Comparison of ENCODE assay signal across 12 cellular contexts in genomic region chr20:57400821-57401564, GRCh38. TPM values are rescaled to one million over a fixed set of nuclear protein-coding genes. Genes with fewer than 3 reads are reported as not detected.
DNase-seq lines count a peak whose midpoint lies in the region; ATAC-seq and TF ChIP-seq lines count a peak whose summit lies in the region.
"Had no signal": no experiment of that assay in that cellular context is flagged by ENCODE, and none has a peak within 500 bp of the region (broad histone marks: within the 10 kb centered on the region; RNA-seq: fewer than 3 reads in every experiment).

No MANE protein-coding gene starts in this region.

- H3K27me3 Mint-ChIP-seq in WTC11 (ENCODE audit: low read depth) = no peaks in the 10 kb centered on the region

- no peaks in the 10 kb centered on the region for H3K9me3 Mint-ChIP-seq in WTC11

- H3K36me3 ChIP-seq in muscle layer of colon (ENCODE audit: insufficient read depth, low read length) = peaks cover 79% of the 10 kb centered on the region

- POLR2A ChIA-PET in WTC11 (lab: Charles Lee) = no interaction called here

- H3K4me1 Mint-ChIP-seq in WTC11 = peaks cover 6% of the 10 kb centered on the region

- CTCF ChIA-PET in WTC11 (lab: Charles Lee) = interaction anchor here (1.0 to 1.9 kb wide), 6 partner anchors 17 to 98 kb away, joined by 3 to 7 read pairs (median 4); no protein-coding TSS in a partner anchor

- TF ChIP-seq CTCF in WTC11 (IDR thresholded peaks at IDR 0.05) = no peak

- peak; percentile 34 for DNase-seq in COLO668 (lab: John Stamatoyannopoulos, UW; ENCODE audit: unreplicated experiment)
- DNase-seq in WTC11 (ENCODE audit: low spot score) = no peak
- no peak for DNase-seq in medulla oblongata (ENCODE audit: extremely low spot score)
- no peak for DNase-seq in midbrain (lab: John Stamatoyannopoulos, UW)
- no peak for DNase-seq in NCI-H345 (lab: John Stamatoyannopoulos, UW)
- no peak for DNase-seq in HPDE6-E6E7 (ENCODE audit: extremely low spot score)
- DNase-seq: cerebellar nuclear complex, DMS79, NCI-H69 had no signal

- H3K36me3 Mint-ChIP-seq in WTC11 = peaks cover 53% of the 10 kb centered on the region

- peaks cover 90% of the 10 kb centered on the region for H3K4me1 ChIP-seq in muscle layer of colon (ENCODE audit: insufficient read depth, low read length)
- H3K4me1 ChIP-seq: prostate gland had no signal

- H3K4me3 Mint-ChIP-seq in WTC11 = no peak overlapping the region

- H3K9me3 ChIP-seq in muscle layer of colon (ENCODE audit: low read length) = no peaks in the 10 kb centered on the region
- H3K9me3 ChIP-seq: prostate gland had no signal

- H3K27ac ChIP-seq in muscle layer of colon (ENCODE audit: low read depth, low read length) = peak overlapping the region; percentile 79

- peak overlapping the region in 1 of 2 donors; percentile 29 for H3K4me3 ChIP-seq in muscle layer of colon (ENCODE audit: low read depth in 1 of 2, low read length in 2 of 2)
- H3K4me3 ChIP-seq: prostate gland had no signal

- no peaks in the 10 kb centered on the region for H3K27me3 ChIP-seq in muscle layer of colon (ENCODE audit: control insufficient read depth in 1 of 2, insufficient read depth in 2 of 2, low read length in 2 of 2)

- ATAC-seq in GM21423 (IDR thresholded peaks at IDR 0.05; ENCODE audit: unreplicated experiment) (peak; percentile 17), WTC11 (no peak)

- H3K27ac Mint-ChIP-seq in WTC11 = peak overlapping the region; percentile 82; the same call in 1 of the 2 replicates

- peak overlapping the region; percentile 13 for H3K9ac ChIP-seq in muscle layer of colon (ENCODE audit: low read length)

TF ChIP-seq in WTC11, 78 proteins besides CTCF, POLR2A, EP300 and RAD21:
- TF ChIP-seq ATF1 (CRISPR knock-in tag; IDR thresholded peaks at IDR 0.05) (no peak), SMAD3 (CRISPR knock-in tag; IDR thresholded peaks at IDR 0.05; ENCODE audit: borderline replicate concordance) (no peak), CBFB (CRISPR knock-in tag; IDR thresholded peaks at IDR 0.05; ENCODE audit: low read depth) (no peak), E2F1 (CRISPR knock-in tag; IDR thresholded peaks at IDR 0.05) (no peak), ZNF425 (CRISPR knock-in tag; conservative IDR thresholded peaks at IDR 0.05) (no peak), ZBTB21 (CRISPR knock-in tag; IDR thresholded peaks at IDR 0.05; ENCODE audit: borderline replicate concordance) (no peak), ZNF121 (CRISPR knock-in tag; IDR thresholded peaks at IDR 0.05) (no peak), ESRRA (CRISPR knock-in tag; IDR thresholded peaks at IDR 0.05; ENCODE audit: borderline replicate concordance) (no peak), IRF2 (CRISPR knock-in tag; IDR thresholded peaks at IDR 0.05; ENCODE audit: borderline replicate concordance, low read depth) (no peak), FOXK1 (CRISPR knock-in tag; IDR thresholded peaks at IDR 0.05) (no peak)

RNA-seq across cellular contexts. Expression of gene RBM38, which starts 9.8 kb away (rescaled TPM):
- 60.5 to 69.0 TPM (median 61.1 TPM) in 3 replicates for total RNA-seq in WTC11 (2021)

RNA-seq across cellular contexts. Expression of gene RAE1, which starts 49.9 kb away (rescaled TPM):
- 31.3 to 33.4 TPM (median 31.4 TPM) in 3 replicates for total RNA-seq in WTC11 (2021)
